Comparison of ENCODE assay signal across 16 cellular contexts in genomic region chr10:287814-288213, GRCh38.
DNase-seq lines count a peak whose midpoint lies in the region; ATAC-seq and TF ChIP-seq lines count a peak whose summit lies in the region.
"Had no signal": no experiment of that assay in that cellular context is flagged by ENCODE, and none has a peak within 500 bp of the region (broad histone marks: within the 10 kb centered on the region; RNA-seq: fewer than 3 reads in every experiment).

No MANE protein-coding gene starts in this region.

- intact Hi-C loops in lower lobe of right lung (cut with DNase I): no loop called here

- no peaks in the 10 kb centered on the region for H4K20me1 ChIP-seq in SK-N-SH (ENCODE audit: insufficient read depth)
- H4K20me1 ChIP-seq: BLaER1 had no signal

- H3K27ac ChIP-seq in SK-N-SH (ENCODE audit: low read depth in 2 of 2, low read length in 1 of 2): no peak overlapping the region
- H3K27ac ChIP-seq in lower lobe of right lung: no peak overlapping the region
- H3K27ac ChIP-seq: adrenal gland, BLaER1, upper lobe of left lung had no signal

- H3K27me3 ChIP-seq in SK-N-SH (ENCODE audit: insufficient read depth) (no peaks in the 10 kb centered on the region), lower lobe of right lung (ENCODE audit: low read depth) (no peaks in the 10 kb centered on the region)
- H3K27me3 ChIP-seq: adrenal gland, BLaER1, upper lobe of left lung had no signal

- H3K9me3 Mint-ChIP-seq in activated naive CD4-positive, alpha-beta T cell treated with anti-CD3 and anti-CD28 coated beads, Interleukin-2, amount 10 ng/mL, durations not matched to agents 7 days and 5 days: no peaks in the 10 kb centered on the region

- CTCF ChIA-PET in SK-N-SH (lab: Yijun Ruan, JAX): interaction anchor here (0.7 to 1.6 kb wide), 3 partner anchors 20 to 504 kb away, joined by 3 read pairs; no protein-coding TSS in a partner anchor
- CTCF ChIA-PET in activated naive CD4-positive, alpha-beta T cell treated with anti-CD3 and anti-CD28 coated beads, Interleukin-2, amount 10 ng/mL, durations not matched to agents 7 days and 5 days (lab: Charles Lee): no interaction called here

- no peak overlapping the region for H3K27ac Mint-ChIP-seq in activated naive CD4-positive, alpha-beta T cell treated with anti-CD3 and anti-CD28 coated beads, Interleukin-2, amount 10 ng/mL, durations not matched to agents 7 days and 5 days

- H3K36me3 ChIP-seq in SK-N-SH (replicated peaks in 1 of 2; ENCODE audit: control insufficient read depth in 1 of 2, insufficient read depth in 2 of 2, low read length in 1 of 2) (peaks cover 15 to 51% of the 10 kb centered on the region in 2 experiments), lower lobe of right lung (peaks cover 41% of the 10 kb centered on the region)

- DNase-seq in A172 (ENCODE audit: low spot score): peak; percentile 5
- DNase-seq in SK-N-SH: no peak
- peak; percentile 29 for DNase-seq in hepatic stellate cell (ENCODE audit: low spot score)
- DNase-seq in activated naive CD4-positive, alpha-beta T cell treated with anti-CD3 and anti-CD28 coated beads, Interleukin-2, amount 10 ng/mL, durations not matched to agents 7 days and 5 days: no peak
- no peak for DNase-seq in lower lobe of right lung
- no peak for DNase-seq in UCSD-AML1 (lab: John Stamatoyannopoulos, UW; ENCODE audit: unreplicated experiment)
- DNase-seq in SIG-M5 (lab: John Stamatoyannopoulos, UW): no peak
- DNase-seq: activated T-cell treated with anti-CD3 and anti-CD28 coated beads for 4 hours; adrenal gland; effector CD8-positive, alpha-beta T cell; KG1; NCI-H2029 treated with DMSO at 0.1 percent for 48 hours; small intestine; upper lobe of left lung had no signal

- POLR2A ChIA-PET in SK-N-SH (lab: Yijun Ruan, JAX): no interaction called here

- H2AFZ ChIP-seq in SK-N-SH (ENCODE audit: low read depth): no peak overlapping the region

- H3K9ac ChIP-seq in SK-N-SH: no peak overlapping the region
- H3K9ac ChIP-seq: BLaER1 had no signal

- H3K9me3 ChIP-seq in SK-N-SH (no peaks in the 10 kb centered on the region), lower lobe of right lung (no peaks in the 10 kb centered on the region)
- H3K9me3 ChIP-seq: adrenal gland, BLaER1, upper lobe of left lung had no signal

- no peak for ATAC-seq in lower lobe of right lung

- H3K4me3 ChIP-seq in SK-N-SH (ENCODE audit: low read depth in 2 of 2, low read length in 1 of 2): no peak overlapping the region
- H3K4me3 ChIP-seq in lower lobe of right lung: no peak overlapping the region
- H3K4me3 ChIP-seq: adrenal gland, BLaER1, upper lobe of left lung had no signal

- H3K27me3 Mint-ChIP-seq in activated naive CD4-positive, alpha-beta T cell treated with anti-CD3 and anti-CD28 coated beads, Interleukin-2, amount 10 ng/mL, durations not matched to agents 7 days and 5 days: no peaks in the 10 kb centered on the region

- no peak for TF ChIP-seq RAD21 in SK-N-SH (IDR thresholded peaks at IDR 0.05; ENCODE audit: low read length)

- TF ChIP-seq EP300 in SK-N-SH (IDR thresholded peaks at IDR 0.05; ENCODE audit: borderline replicate concordance in 1 of 2, low read depth in 1 of 2, low read length in 1 of 2): no peak

- peak; percentile 18 for TF ChIP-seq CTCF in GM12873 (IDR thresholded peaks at IDR 0.05; ENCODE audit: insufficient read depth, low read depth, low read length, missing control alignments)
- TF ChIP-seq CTCF in SK-N-SH (IDR thresholded peaks at IDR 0.05): peak; percentile 55
- TF ChIP-seq CTCF in lower lobe of right lung (IDR thresholded peaks at IDR 0.05): no peak

- WGBS in SK-N-SH (ENCODE audit: low lambda C conversion rate): 97% methylated on average over 4 of the region's 4 CpGs

- peaks cover 2 to 12% of the 10 kb centered on the region in 2 experiments; a peak in 1 of 4 replicates for H3K4me1 ChIP-seq in SK-N-SH (ENCODE audit: control insufficient read depth in 1 of 2, insufficient read depth in 2 of 2, low read depth in 1 of 2, low read length in 1 of 2)
- no peaks in the 10 kb centered on the region for H3K4me1 ChIP-seq in lower lobe of right lung
- H3K4me1 ChIP-seq: adrenal gland had no signal

- H3K4me3 Mint-ChIP-seq in activated naive CD4-positive, alpha-beta T cell treated with anti-CD3 and anti-CD28 coated beads, Interleukin-2, amount 10 ng/mL, durations not matched to agents 7 days and 5 days: no peak overlapping the region

- H3K36me3 Mint-ChIP-seq in activated naive CD4-positive, alpha-beta T cell treated with anti-CD3 and anti-CD28 coated beads, Interleukin-2, amount 10 ng/mL, durations not matched to agents 7 days and 5 days: no peaks in the 10 kb centered on the region

- no peaks in the 10 kb centered on the region for H3K9me2 ChIP-seq in SK-N-SH

- H3K79me2 ChIP-seq in SK-N-SH (ENCODE audit: insufficient read depth): no peaks in the 10 kb centered on the region

- H3F3A ChIP-seq in SK-N-SH (replicated peaks; ENCODE audit: insufficient read depth): peaks cover 8% of the 10 kb centered on the region

- H3K4me1 Mint-ChIP-seq in activated naive CD4-positive, alpha-beta T cell treated with anti-CD3 and anti-CD28 coated beads, Interleukin-2, amount 10 ng/mL, durations not matched to agents 7 days and 5 days: peaks cover 9% of the 10 kb centered on the region

- no peak overlapping the region for H3K4me2 ChIP-seq in SK-N-SH
- H3K4me2 ChIP-seq: BLaER1 had no signal

TF ChIP-seq in SK-N-SH, 30 proteins besides CTCF, POLR2A, EP300 and RAD21:
- 0 out of 2 replicates have a peak, but pooled peaks have one; percentile 6 for TF ChIP-seq TEAD4 (IDR thresholded peaks at IDR 0.05; ENCODE audit: borderline replicate concordance, insufficient read depth)
- no peak for TF ChIP-seq FOXJ3 (CRISPR knock-in tag; IDR thresholded peaks at IDR 0.05)

Comparison
In these comparisons a context has a peak if more than half of its experiments do, and no peak if none do; other contexts are left out.
1. DNase-seq: peak in A172 (single experiment) and hepatic stellate cell (single experiment); none in SK-N-SH (single experiment), activated naive CD4-positive, alpha-beta T cell treated with anti-CD3 and anti-CD28 coated beads, Interleukin-2, amount 10 ng/mL, durations not matched to agents 7 days and 5 days (single experiment), lower lobe of right lung (single experiment), UCSD-AML1 (single experiment) and SIG-M5 (single experiment).